In the genomic region with DNA sequence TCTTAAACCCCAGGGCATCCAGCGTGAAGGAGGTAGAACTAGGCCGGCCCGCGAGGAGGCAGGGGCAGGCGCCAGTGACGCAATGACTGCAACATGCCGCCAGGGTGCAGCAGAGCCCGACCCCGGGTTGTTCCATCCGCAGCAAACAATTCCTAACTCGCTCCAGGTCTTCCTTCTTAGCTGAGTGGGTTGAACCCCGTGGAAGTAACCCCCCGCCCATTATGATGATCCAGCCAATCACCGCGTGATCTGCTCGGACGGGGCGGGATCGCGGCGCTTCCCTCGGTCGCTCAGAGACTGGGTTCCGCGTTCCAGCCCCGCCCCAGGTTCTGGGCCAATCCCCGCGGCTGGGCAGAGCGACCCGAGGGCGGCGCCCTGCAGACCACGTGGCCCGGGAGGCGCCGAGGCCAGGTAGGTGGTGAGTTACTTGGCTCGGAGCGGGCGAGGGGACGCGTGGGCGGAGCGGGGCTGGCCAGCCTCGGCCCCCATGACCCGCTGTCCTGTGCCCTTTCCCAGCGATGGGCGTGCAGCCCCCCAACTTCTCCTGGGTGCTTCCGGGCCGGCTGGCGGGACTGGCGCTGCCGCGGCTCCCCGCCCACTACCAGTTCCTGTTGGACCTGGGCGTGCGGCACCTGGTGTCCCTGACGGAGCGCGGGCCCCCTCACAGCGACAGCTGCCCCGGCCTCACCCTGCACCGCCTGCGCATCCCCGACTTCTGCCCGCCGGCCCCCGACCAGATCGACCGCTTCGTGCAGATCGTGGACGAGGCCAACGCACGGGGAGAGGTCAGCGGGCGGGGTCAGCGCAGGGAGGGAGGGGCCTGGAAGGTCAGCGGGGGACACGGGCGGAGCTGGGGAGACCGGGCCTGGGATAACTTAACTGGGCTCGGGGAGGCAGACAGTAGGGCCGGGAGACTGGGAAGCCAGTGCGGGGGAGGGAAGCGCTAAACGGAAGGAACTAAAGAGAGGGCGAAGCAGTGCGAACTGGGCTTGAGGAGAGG, we compare ENCODE assay signal across 8 cellular contexts. TPM values are rescaled to one million over a fixed set of nuclear protein-coding genes. Genes with fewer than 3 reads are reported as not detected.
DNase-seq lines count a peak whose midpoint lies in the region; ATAC-seq, FAIRE-seq and TF ChIP-seq lines count a peak whose summit lies in the region.

DUSP23 (plus strand) TSS at position 380 of the 1,000 bp plus-strand sequence; CDS start at position 519, 139 bp downstream.

- H3K9me3 ChIP-seq in Caco-2 (no peaks in the 10 kb centered on the region), NT2/D1 (ENCODE audit: insufficient read depth, low read length) (peaks cover 31% of the 10 kb centered on the region)

- FAIRE-seq in HTR-8/SVneo (lab: Jason Lieb, UNC): no peak
- peak; percentile 99 for FAIRE-seq in endometrium (lab: Jason Lieb, UNC)

- POLR2A ChIA-PET in Caco-2 (lab: Charles Lee): interaction anchor here (0.6 to 1.0 kb wide), 2 partner anchors 28 to 251 kb away, joined by 3 read pairs; partner anchors contain the start of gene PIGM

- H3K27me3 ChIP-seq in Caco-2 (replicated peaks; ENCODE audit: control insufficient read depth, insufficient read depth, low read length): no peaks in the 10 kb centered on the region
- H3K27me3 ChIP-seq in NT2/D1 (ENCODE audit: insufficient read depth, insufficient read length): no peaks in the 10 kb centered on the region

- H3K4me1 ChIP-seq in Caco-2 (peaks cover 15% of the 10 kb centered on the region), NT2/D1 (ENCODE audit: insufficient read depth, insufficient read length) (peaks cover 5% of the 10 kb centered on the region)

- no TSS peak for BruUV-seq in Caco-2 (replicated peaks; lab: Mats Ljungman, UMichigan)

- peak; percentile 94 to 97 for TF ChIP-seq CTCF in Caco-2 (IDR thresholded peaks at IDR 0.05; ENCODE audit: insufficient read depth in 1 of 2, low read depth in 1 of 2, low read length in 1 of 2, severe bottlenecking in 1 of 2, unreplicated experiment in 1 of 2)
- peak; percentile 90 for TF ChIP-seq CTCF in mesothelial cell of epicardium (IDR thresholded peaks at IDR 0.05; ENCODE audit: unreplicated experiment)

- H3K9me3 Mint-ChIP-seq in Caco-2 (ENCODE audit: unreplicated experiment): no peaks in the 10 kb centered on the region
- H3K9me3 Mint-ChIP-seq in mesothelial cell of epicardium: no peaks in the 10 kb centered on the region

- H3K9ac ChIP-seq in NT2/D1 (ENCODE audit: insufficient read length, low read depth): peak within 1 kb of the TSS; percentile 68

- H3K36me3 ChIP-seq in Caco-2 (ENCODE audit: control insufficient read depth, insufficient read depth, low read length) (no peaks in the 10 kb centered on the region), NT2/D1 (ENCODE audit: insufficient read depth, insufficient read length, low read length) (peaks cover 15% of the 10 kb centered on the region)

- DNase-seq in Caco-2: peak; percentile 97 to 99
- peak; percentile 69 for DNase-seq in HTR-8/SVneo (ENCODE audit: insufficient read length, low spot score)
- DNase-seq in NT2/D1 (ENCODE audit: low read depth, low spot score): peak; percentile 99
- DNase-seq in activated CD8-positive, alpha-beta memory T cell treated with anti-CD3 and anti-CD28 coated beads, Interleukin-2, amount 50 U/mL, for 48 hours: peak; percentile 94
- DNase-seq in mesothelial cell of epicardium (ENCODE audit: low spot score in 2 of 2, unreplicated experiment in 2 of 2): peak; percentile 88 to 95
- peak; percentile 89 to 91 for DNase-seq in stimulated activated CD8-positive, alpha-beta memory T cell treated with anti-CD3 and anti-CD28 coated beads, Interleukin-15, amount 100 ng/mL, for 48 hours (ENCODE audit: low read depth in 2 of 2)

- intact Hi-C loops in Caco-2 (cut with micrococcal nuclease; ENCODE audit: unreplicated experiment): loop anchor here (1.0 to 5.0 kb wide), 8 partner anchors 9 to 604 kb away; partner anchors contain the start of gene PIGM

- H3K4me1 Mint-ChIP-seq in Caco-2 (ENCODE audit: low read depth, unreplicated experiment) (peaks cover 16% of the 10 kb centered on the region), mesothelial cell of epicardium (peaks cover 46% of the 10 kb centered on the region)

- CTCF ChIA-PET in Caco-2 (lab: Charles Lee): interaction anchor here (0.6 to 2.3 kb wide), 19 partner anchors 9 to 583 kb away, joined by 3 to 33 read pairs (median 5); partner anchors contain the start of genes IGSF9 and TAGLN2

- H3K27me3 Mint-ChIP-seq in Caco-2 (ENCODE audit: insufficient read depth, unreplicated experiment): no peaks in the 10 kb centered on the region
- H3K27me3 Mint-ChIP-seq in mesothelial cell of epicardium (ENCODE audit: low read depth): peaks cover 4% of the 10 kb centered on the region

- H3K36me3 Mint-ChIP-seq in Caco-2 (ENCODE audit: insufficient read depth, unreplicated experiment) (peaks cover 7% of the 10 kb centered on the region), mesothelial cell of epicardium (peaks cover 9% of the 10 kb centered on the region)

- ATAC-seq in GM21360 (IDR thresholded peaks at IDR 0.05; ENCODE audit: unreplicated experiment): peak; percentile 98

- H3K4me3 ChIP-seq in Caco-2 (ENCODE audit: low read depth, low read length) (peak within 1 kb of the TSS; percentile 63), NT2/D1 (ENCODE audit: insufficient read length, low read depth) (peak within 1 kb of the TSS; percentile 72)

- peak within 1 kb of the TSS; percentile 89 for H3K27ac Mint-ChIP-seq in Caco-2 (ENCODE audit: unreplicated experiment)
- H3K27ac Mint-ChIP-seq in mesothelial cell of epicardium: peak within 1 kb of the TSS; percentile 41

- H3K4me3 Mint-ChIP-seq in Caco-2 (ENCODE audit: unreplicated experiment): peak within 1 kb of the TSS; percentile 90
- peak within 1 kb of the TSS; percentile 69 for H3K4me3 Mint-ChIP-seq in mesothelial cell of epicardium

RNA-seq across cellular contexts. Expression of gene DUSP23, which starts in this region (rescaled TPM):
- total RNA-seq in Caco-2 (2022) (40.5 and 44.5 TPM in 2 replicates), mesothelial cell of epicardium (40.1 to 42.1 TPM (median 41.3 TPM) in 3 replicates)

Comparison
In these comparisons a context has a peak if more than half of its experiments do, and no peak if none do; other contexts are left out.
1. Peak in every context shown above with its lines: DNase-seq, ATAC-seq and H3K4me3 ChIP-seq.